Comparison of ENCODE assay signal across 8 cellular contexts in the genomic region with DNA sequence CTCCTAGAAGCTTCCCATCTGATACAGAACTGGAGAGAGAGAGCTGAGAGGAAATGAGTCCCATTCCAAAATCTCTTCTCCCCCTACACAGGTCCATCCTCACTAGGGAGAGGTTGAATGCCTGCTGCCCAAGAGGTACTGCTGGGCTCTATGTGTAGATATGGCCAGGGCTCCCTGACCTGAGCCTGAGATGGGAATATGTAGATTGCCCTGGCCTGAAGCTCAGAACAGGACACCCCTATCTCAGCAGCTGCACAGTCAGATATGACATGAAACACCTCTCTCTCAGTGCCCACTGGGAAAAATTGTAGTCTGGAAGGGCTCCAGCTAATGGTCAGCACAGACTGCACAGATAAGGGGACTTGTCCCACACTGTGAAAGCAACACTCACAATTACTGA. TPM values are rescaled to one million over a fixed set of nuclear protein-coding genes. Genes with fewer than 3 reads are reported as not detected.
DNase-seq lines count a peak whose midpoint lies in the region; TF ChIP-seq lines count a peak whose summit lies in the region.
"Had no signal": no experiment of that assay in that cellular context is flagged by ENCODE, and none has a peak within 500 bp of the region (broad histone marks: within the 10 kb centered on the region; RNA-seq: fewer than 3 reads in every experiment).

No MANE protein-coding gene starts in this region.

- no peaks in the 10 kb centered on the region for H3K36me3 ChIP-seq in duodenal mucosa (ENCODE audit: control insufficient read depth in 1 of 2, insufficient read depth in 2 of 2, low read length in 2 of 2)
- H3K36me3 ChIP-seq in H7 (replicated peaks; ENCODE audit: control insufficient read depth, insufficient read depth, low read length) = no peaks in the 10 kb centered on the region

- peak overlapping the region; percentile 63 for H3K27ac ChIP-seq in duodenal mucosa (ENCODE audit: low read depth, low read length)

- peak overlapping the region in 2 of 3 experiments; percentile 67 to 69 for H3K27ac Mint-ChIP-seq in nephron
- H3K27ac Mint-ChIP-seq: activated B cell treated with CpG ODN at 0.5 μM for 24 hours had no signal

- H3K4me1 Mint-ChIP-seq in nephron = peaks cover 26% of the 10 kb centered on the region
- H3K4me1 Mint-ChIP-seq: activated B cell treated with CpG ODN at 0.5 μM for 24 hours had no signal

- DNase-seq in AG08396 (ENCODE audit: low spot score) (peak; percentile 5), H7 (no peak), SHP77 treated with DMSO at 0.1 percent for 48 hours (lab: John Stamatoyannopoulos, UW) (no peak), activated gamma-delta T cell treated with Interleukin-2 at 50 U/mL for 16 hours (no peak)
- DNase-seq: activated B cell treated with CpG ODN at 0.5 μM for 24 hours; activated naive CD4-positive, alpha-beta T cell treated with Interleukin-2 at 50 U/mL for 16 hours had no signal

- H3K27me3 ChIP-seq in duodenal mucosa (ENCODE audit: control insufficient read depth in 1 of 2, insufficient read depth in 2 of 2, low read length in 2 of 2) (no peaks in the 10 kb centered on the region), H7 (ENCODE audit: control insufficient read depth, insufficient read depth, low read length) (no peaks in the 10 kb centered on the region)

- no peaks in the 10 kb centered on the region for H3K36me3 Mint-ChIP-seq in nephron (ENCODE audit: low read depth)

- H3K4me3 ChIP-seq in duodenal mucosa (ENCODE audit: low read depth in 1 of 2, low read length in 2 of 2) (no peak overlapping the region), H7 (ENCODE audit: insufficient read depth, low read depth, low read length) (no peak overlapping the region)

- no peak for TF ChIP-seq CTCF in nephron (IDR thresholded peaks at IDR 0.05; ENCODE audit: unreplicated experiment in 3 of 3)

- H3K4me3 Mint-ChIP-seq in nephron = no peak overlapping the region
- H3K4me3 Mint-ChIP-seq: activated B cell treated with CpG ODN at 0.5 μM for 24 hours had no signal

- H3K27me3 Mint-ChIP-seq in nephron (ENCODE audit: low read depth) = no peaks in the 10 kb centered on the region
- H3K27me3 Mint-ChIP-seq: activated B cell treated with CpG ODN at 0.5 μM for 24 hours had no signal

- peaks cover 20 to 21% of the 10 kb centered on the region in 2 donors for H3K4me1 ChIP-seq in duodenal mucosa (ENCODE audit: control insufficient read depth in 1 of 2, insufficient read depth in 2 of 2, low read length in 2 of 2)

- H3K9me3 ChIP-seq in duodenal mucosa (ENCODE audit: control insufficient read depth in 1 of 2, low read length in 2 of 2) = no peaks in the 10 kb centered on the region

- H3K9me3 Mint-ChIP-seq in nephron = no peaks in the 10 kb centered on the region
- H3K9me3 Mint-ChIP-seq: activated B cell treated with CpG ODN at 0.5 μM for 24 hours had no signal

- no peak overlapping the region for H3K9ac ChIP-seq in duodenal mucosa (ENCODE audit: low read depth in 1 of 2, low read length in 2 of 2)

RNA-seq across cellular contexts. Expression of gene IFIT1B, which starts 3.1 kb away (rescaled TPM):
- total RNA-seq in H7 (2014; rRNA removed; shearing (Covaris generic)) = not detected in 2 replicates
- total RNA-seq: activated B cell treated with CpG ODN at 0.5 μM for 24 hours had no signal

RNA-seq across cellular contexts. Expression of gene IFIT1, which starts 17.7 kb away (rescaled TPM):
- 3.7 and 4.0 TPM in 2 replicates for total RNA-seq in H7 (2014; rRNA removed; shearing (Covaris generic))

RNA-seq across cellular contexts. Expression of gene IFIT5, which starts 39.7 kb away (rescaled TPM):
- 1.7 and 2.3 TPM in 2 replicates for total RNA-seq in H7 (2014; rRNA removed; shearing (Covaris generic))

RNA-seq across cellular contexts. Expression of gene IFIT3, which starts 46.9 kb away (rescaled TPM):
- total RNA-seq in H7 (2014; rRNA removed; shearing (Covaris generic)) = 0.22 and 0.45 TPM in 2 replicates
